Comparison of ENCODE assay signal across 1 cellular context in genomic region chr7:47172602-47173539, GRCh38.
TF ChIP-seq lines count a peak whose summit lies in the region.

No MANE protein-coding gene starts in this region.

TF ChIP-seq in HepG2, 621 proteins besides CTCF, POLR2A, EP300 and RAD21 (continued from another document):
- TF ChIP-seq ZNF609 (CRISPR knock-in tag; IDR thresholded peaks at IDR 0.05; ENCODE audit: borderline replicate concordance), result peak; percentile 63; the same call in 1 of the 2 replicates
- TF ChIP-seq BCL6 (CRISPR knock-in tag; IDR thresholded peaks at IDR 0.05), result peak; percentile 9; the same call in 1 of the 2 replicates
TF ChIP-seq in HepG2: peak in this region for 53; not testable (repeated sequence) for 568.
